Comparison of ENCODE assay signal across 8 cellular contexts in genomic region chr4:122576261-122577188, GRCh38. TPM values are rescaled to one million over a fixed set of nuclear protein-coding genes. Genes with fewer than 3 reads are reported as not detected.
DNase-seq lines count a peak whose midpoint lies in the region; ATAC-seq, FAIRE-seq and TF ChIP-seq lines count a peak whose summit lies in the region.

No MANE protein-coding gene starts in this region.

- intact Hi-C loops in aorta (cut with DNase I) = loop anchor here in 1 of 2 donors (2.0 kb wide), 1 partner anchor 676 kb away; no protein-coding TSS in a partner anchor

- no peak overlapping the region for H3K4me3 ChIP-seq in aorta (ENCODE audit: low read length in 2 of 2)

- H3K4me3 Mint-ChIP-seq in activated naive CD8-positive, alpha-beta T cell treated with anti-CD3 and anti-CD28 coated beads for 36 hours = no peak overlapping the region

- FAIRE-seq in islet of Langerhans (lab: Jason Lieb, UNC) = peak; percentile 90

- peaks cover 14% of the 10 kb centered on the region for H3K27me3 Mint-ChIP-seq in activated naive CD8-positive, alpha-beta T cell treated with anti-CD3 and anti-CD28 coated beads for 36 hours

- no peaks in the 10 kb centered on the region for H3K9me3 ChIP-seq in aorta (ENCODE audit: control insufficient read depth, low read length)

- CTCF ChIA-PET in HEK293T (lab: Yijun Ruan, JAX) = interaction anchor here (0.9 to 2.2 kb wide), 2 partner anchors 354 to 676 kb away, joined by 3 to 18 read pairs; no protein-coding TSS in a partner anchor

- peak overlapping the region; percentile 66 for H3K27ac Mint-ChIP-seq in activated naive CD8-positive, alpha-beta T cell treated with anti-CD3 and anti-CD28 coated beads for 36 hours

- peaks cover 29% of the 10 kb centered on the region for H3K4me1 Mint-ChIP-seq in activated naive CD8-positive, alpha-beta T cell treated with anti-CD3 and anti-CD28 coated beads for 36 hours

- peaks cover 4% of the 10 kb centered on the region for H3K9me3 Mint-ChIP-seq in activated naive CD8-positive, alpha-beta T cell treated with anti-CD3 and anti-CD28 coated beads for 36 hours

- no peak overlapping the region for H3K27ac ChIP-seq in aorta (ENCODE audit: low read depth in 1 of 2, low read length in 2 of 2)

- H3K36me3 Mint-ChIP-seq in activated naive CD8-positive, alpha-beta T cell treated with anti-CD3 and anti-CD28 coated beads for 36 hours = no peaks in the 10 kb centered on the region

- no peaks in the 10 kb centered on the region for H3K27me3 ChIP-seq in aorta (ENCODE audit: control insufficient read depth in 1 of 2, insufficient read depth in 2 of 2, low read length in 1 of 2)

- peak; percentile 12 for DNase-seq in activated naive CD4-positive, alpha-beta T cell treated with Interleukin-2 at 50 U/mL for 16 hours
- DNase-seq in activated naive CD4-positive, alpha-beta T cell (lab: John Stamatoyannopoulos, UW) = no peak
- peak; percentile 38 for DNase-seq in HEK293T (ENCODE audit: extremely low spot score)
- DNase-seq in NCI-H526 (lab: John Stamatoyannopoulos, UW) = peak; percentile 18 to 65
- DNase-seq in activated naive CD8-positive, alpha-beta T cell treated with anti-CD3 and anti-CD28 coated beads for 36 hours = no peak
- DNase-seq in aorta = no peak
- DNase-seq in NCI-H128 (lab: John Stamatoyannopoulos, UW; ENCODE audit: unreplicated experiment) = no peak

- no peaks in the 10 kb centered on the region for H3K4me1 ChIP-seq in aorta (ENCODE audit: control insufficient read depth in 1 of 2, insufficient read depth in 2 of 2, low read length in 2 of 2)

- H3K36me3 ChIP-seq in aorta (ENCODE audit: control insufficient read depth in 1 of 2, insufficient read depth in 2 of 2, low read length in 1 of 2) = no peaks in the 10 kb centered on the region

- 58 to 67% methylated on average over 5 of the region's 5 CpGs for WGBS in aorta, 2 donors

- peak; percentile 50 for ATAC-seq in aorta (ENCODE audit: low FRiP score)

- POLR2A ChIA-PET in HEK293T (lab: Yijun Ruan, JAX) = no interaction called here

TF ChIP-seq in HEK293T, 16 proteins besides CTCF, POLR2A, EP300 and RAD21:
- TF ChIP-seq FOXK2 (IDR thresholded peaks at IDR 0.05) = no peak
- no peak for TF ChIP-seq ELF4 (IDR thresholded peaks at IDR 0.05)
- no peak for TF ChIP-seq ARNT (IDR thresholded peaks at IDR 0.05)
- no peak for TF ChIP-seq TARDBP (IDR thresholded peaks at IDR 0.05)
- TF ChIP-seq SP1 (IDR thresholded peaks at IDR 0.05) = no peak
- no peak for TF ChIP-seq L3MBTL2 (conservative IDR thresholded peaks at IDR 0.05)
- TF ChIP-seq ZNF384 (IDR thresholded peaks at IDR 0.05) = no peak
- TF ChIP-seq BHLHE40 (IDR thresholded peaks at IDR 0.05; ENCODE audit: borderline replicate concordance) = no peak
- no peak for TF ChIP-seq LEF1 (IDR thresholded peaks at IDR 0.05; ENCODE audit: borderline replicate concordance)
- no peak for TF ChIP-seq CTBP1 (IDR thresholded peaks at IDR 0.05; ENCODE audit: borderline replicate concordance)
- TF ChIP-seq FOXM1 (IDR thresholded peaks at IDR 0.05; ENCODE audit: borderline replicate concordance) = no peak
- no peak for TF ChIP-seq SUZ12 (IDR thresholded peaks at IDR 0.05)
- no peak for TF ChIP-seq FOXA1 (IDR thresholded peaks at IDR 0.05)
- no peak for TF ChIP-seq PKNOX1 (IDR thresholded peaks at IDR 0.05)
- no peak for TF ChIP-seq NFRKB (IDR thresholded peaks at IDR 0.05)
- TF ChIP-seq HDGF (IDR thresholded peaks at IDR 0.05; ENCODE audit: borderline replicate concordance) = no peak

RNA-seq across cellular contexts. Expression of gene IL21, which starts 44.3 kb away (rescaled TPM):
- total RNA-seq in activated naive CD8-positive, alpha-beta T cell treated with anti-CD3 and anti-CD28 coated beads for 36 hours = not detected
- not detected for total RNA-seq in aorta
- polyA plus RNA-seq in aorta = not detected

Comparison
In these comparisons a context has a peak if more than half of its experiments do, and no peak if none do; other contexts are left out.
1. DNase-seq: peak in activated naive CD4-positive, alpha-beta T cell treated with Interleukin-2 at 50 U/mL for 16 hours (single experiment), HEK293T (single experiment) and NCI-H526 (2 of 2); none in activated naive CD4-positive, alpha-beta T cell (0 of 4), activated naive CD8-positive, alpha-beta T cell treated with anti-CD3 and anti-CD28 coated beads for 36 hours (single experiment), aorta (0 of 2) and NCI-H128 (single experiment).